In the genomic region with DNA sequence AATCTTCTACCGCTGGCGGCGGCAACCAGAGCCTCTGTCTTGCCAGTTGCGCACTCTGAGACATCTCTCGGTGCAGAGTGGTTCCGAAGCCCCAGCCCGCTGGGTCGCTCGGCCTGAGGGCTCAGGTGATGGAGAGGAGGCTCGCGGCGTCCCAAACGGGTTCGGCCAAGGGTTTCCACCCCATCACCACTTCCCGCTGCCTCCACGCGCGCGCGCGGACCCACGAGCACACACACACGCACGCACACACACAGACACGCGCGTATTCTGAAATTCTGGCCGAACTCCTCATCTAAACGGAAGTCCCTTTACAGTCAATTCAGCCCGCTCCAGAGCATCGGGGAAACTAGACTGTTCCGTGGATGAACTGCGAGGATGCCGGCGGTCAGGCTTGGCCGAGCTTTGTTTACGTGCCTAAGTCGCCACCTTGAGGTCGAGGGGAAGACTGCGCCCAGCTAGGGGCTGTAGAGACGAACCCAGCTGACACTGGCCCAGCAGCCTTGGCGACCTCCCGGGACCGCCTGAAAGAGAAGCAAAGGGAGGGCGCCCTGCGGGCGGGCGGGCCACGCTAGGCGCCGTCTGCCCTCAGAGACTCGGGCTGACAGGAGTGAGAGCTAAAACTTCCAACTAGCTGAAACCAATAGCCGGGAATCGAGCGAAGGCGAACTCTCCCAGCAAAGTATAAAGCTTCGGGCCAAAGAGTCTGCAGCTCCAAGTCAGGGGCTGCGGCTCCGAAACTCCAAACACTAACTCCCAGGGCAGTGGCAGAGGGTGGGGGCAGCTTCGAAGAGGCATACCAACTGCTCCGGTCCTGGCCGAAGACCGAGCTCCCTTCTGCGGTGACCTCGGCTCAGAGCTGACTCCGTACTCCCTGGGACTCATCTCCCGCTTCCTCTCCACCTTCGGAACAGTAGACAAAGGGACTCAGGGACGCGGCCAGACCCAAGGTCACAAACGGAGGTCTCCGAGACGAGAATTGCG, we compare ENCODE assay signal across 1 cellular context.
TF ChIP-seq lines count a peak whose summit lies in the region.

No MANE protein-coding gene starts in this region.

TF ChIP-seq in GM23338, 12 proteins besides CTCF, POLR2A, EP300 and RAD21 (continued from another document):
- TF ChIP-seq, protein P1, sequence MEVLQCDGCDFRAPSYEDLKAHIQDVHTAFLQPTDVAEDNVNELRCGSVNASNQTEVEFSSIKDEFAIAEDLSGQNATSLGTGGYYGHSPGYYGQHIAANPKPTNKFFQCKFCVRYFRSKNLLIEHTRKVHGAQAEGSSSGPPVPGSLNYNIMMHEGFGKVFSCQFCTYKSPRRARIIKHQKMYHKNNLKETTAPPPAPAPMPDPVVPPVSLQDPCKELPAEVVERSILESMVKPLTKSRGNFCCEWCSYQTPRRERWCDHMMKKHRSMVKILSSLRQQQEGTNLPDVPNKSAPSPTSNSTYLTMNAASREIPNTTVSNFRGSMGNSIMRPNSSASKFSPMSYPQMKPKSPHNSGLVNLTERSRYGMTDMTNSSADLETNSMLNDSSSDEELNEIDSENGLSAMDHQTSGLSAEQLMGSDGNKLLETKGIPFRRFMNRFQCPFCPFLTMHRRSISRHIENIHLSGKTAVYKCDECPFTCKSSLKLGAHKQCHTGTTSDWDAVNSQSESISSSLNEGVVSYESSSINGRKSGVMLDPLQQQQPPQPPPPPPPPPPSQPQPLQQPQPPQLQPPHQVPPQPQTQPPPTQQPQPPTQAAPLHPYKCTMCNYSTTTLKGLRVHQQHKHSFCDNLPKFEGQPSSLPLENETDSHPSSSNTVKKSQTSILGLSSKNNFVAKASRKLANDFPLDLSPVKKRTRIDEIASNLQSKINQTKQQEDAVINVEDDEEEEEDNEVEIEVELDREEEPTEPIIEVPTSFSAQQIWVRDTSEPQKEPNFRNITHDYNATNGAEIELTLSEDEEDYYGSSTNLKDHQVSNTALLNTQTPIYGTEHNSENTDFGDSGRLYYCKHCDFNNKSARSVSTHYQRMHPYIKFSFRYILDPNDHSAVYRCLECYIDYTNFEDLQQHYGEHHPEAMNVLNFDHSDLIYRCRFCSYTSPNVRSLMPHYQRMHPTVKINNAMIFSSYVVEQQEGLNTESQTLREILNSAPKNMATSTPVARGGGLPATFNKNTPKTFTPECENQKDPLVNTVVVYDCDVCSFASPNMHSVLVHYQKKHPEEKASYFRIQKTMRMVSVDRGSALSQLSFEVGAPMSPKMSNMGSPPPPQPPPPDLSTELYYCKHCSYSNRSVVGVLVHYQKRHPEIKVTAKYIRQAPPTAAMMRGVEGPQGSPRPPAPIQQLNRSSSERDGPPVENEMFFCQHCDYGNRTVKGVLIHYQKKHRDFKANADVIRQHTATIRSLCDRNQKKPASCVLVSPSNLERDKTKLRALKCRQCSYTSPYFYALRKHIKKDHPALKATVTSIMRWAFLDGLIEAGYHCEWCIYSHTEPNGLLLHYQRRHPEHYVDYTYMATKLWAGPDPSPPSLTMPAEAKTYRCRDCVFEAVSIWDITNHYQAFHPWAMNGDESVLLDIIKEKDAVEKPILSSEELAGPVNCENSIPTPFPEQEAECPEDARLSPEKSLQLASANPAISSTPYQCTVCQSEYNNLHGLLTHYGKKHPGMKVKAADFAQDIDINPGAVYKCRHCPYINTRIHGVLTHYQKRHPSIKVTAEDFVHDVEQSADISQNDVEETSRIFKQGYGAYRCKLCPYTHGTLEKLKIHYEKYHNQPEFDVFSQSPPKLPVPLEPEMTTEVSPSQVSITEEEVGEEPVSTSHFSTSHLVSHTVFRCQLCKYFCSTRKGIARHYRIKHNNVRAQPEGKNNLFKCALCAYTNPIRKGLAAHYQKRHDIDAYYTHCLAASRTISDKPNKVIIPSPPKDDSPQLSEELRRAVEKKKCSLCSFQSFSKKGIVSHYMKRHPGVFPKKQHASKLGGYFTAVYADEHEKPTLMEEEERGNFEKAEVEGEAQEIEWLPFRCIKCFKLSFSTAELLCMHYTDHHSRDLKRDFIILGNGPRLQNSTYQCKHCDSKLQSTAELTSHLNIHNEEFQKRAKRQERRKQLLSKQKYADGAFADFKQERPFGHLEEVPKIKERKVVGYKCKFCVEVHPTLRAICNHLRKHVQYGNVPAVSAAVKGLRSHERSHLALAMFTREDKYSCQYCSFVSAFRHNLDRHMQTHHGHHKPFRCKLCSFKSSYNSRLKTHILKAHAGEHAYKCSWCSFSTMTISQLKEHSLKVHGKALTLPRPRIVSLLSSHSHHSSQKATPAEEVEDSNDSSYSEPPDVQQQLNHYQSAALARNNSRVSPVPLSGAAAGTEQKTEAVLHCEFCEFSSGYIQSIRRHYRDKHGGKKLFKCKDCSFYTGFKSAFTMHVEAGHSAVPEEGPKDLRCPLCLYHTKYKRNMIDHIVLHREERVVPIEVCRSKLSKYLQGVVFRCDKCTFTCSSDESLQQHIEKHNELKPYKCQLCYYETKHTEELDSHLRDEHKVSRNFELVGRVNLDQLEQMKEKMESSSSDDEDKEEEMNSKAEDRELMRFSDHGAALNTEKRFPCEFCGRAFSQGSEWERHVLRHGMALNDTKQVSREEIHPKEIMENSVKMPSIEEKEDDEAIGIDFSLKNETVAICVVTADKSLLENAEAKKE (CRISPR knock-in tag; IDR thresholded peaks at IDR 0.05), result no peak
- TF ChIP-seq EZH2 (IDR thresholded peaks at IDR 0.05; ENCODE audit: low read depth, unreplicated experiment), result peak; percentile 89
